ENCODE assay signal across 19 cellular contexts in the genomic region with DNA sequence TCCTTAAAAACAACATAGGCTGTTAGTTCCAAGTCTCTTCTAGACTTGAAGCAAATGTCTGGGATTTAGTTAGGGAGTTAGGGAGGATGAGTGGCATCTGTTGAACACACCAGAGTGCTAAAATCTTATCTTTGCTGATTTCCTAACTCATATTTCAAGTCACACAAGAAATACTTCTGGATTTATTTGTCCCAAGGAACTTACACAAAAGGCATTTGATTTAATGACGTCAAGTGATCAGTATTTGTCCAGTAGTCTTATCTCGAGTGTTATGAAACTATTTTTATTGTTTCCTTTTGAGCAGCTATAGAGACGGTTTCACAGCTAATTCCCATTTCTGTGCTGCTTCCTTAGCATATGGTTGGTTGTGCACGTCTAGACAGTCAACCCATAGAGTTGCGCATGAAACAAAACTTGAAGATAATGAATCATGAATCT.
DNase-seq lines count a peak whose midpoint lies in the region; TF ChIP-seq lines count a peak whose summit lies in the region.
"Had no signal": no experiment of that assay in that cellular context is flagged by ENCODE, and none has a peak within 500 bp of the region (broad histone marks: within the 10 kb centered on the region; RNA-seq: fewer than 3 reads in every experiment).

No MANE protein-coding gene starts in this region.

- H3K4me3 Mint-ChIP-seq in HFFc6: no peak overlapping the region
- H3K4me3 Mint-ChIP-seq: activated CD4-positive, alpha-beta memory T cell treated with anti-CD3 and anti-CD28 coated beads, Interleukin-2, amount 10 ng/mL, durations not matched to agents 7 days and 5 days; activated T-helper 17 cell treated with anti-CD3 and anti-CD28 coated beads, Interleukin-2, amount 50 U/mL, for 72 hours; B cell; effector memory CD8-positive, alpha-beta T cell had no signal

- H3K27me3 Mint-ChIP-seq in HFFc6 (ENCODE audit: insufficient read depth): no peaks in the 10 kb centered on the region

- no peak overlapping the region for H3K4me2 ChIP-seq in mammary epithelial cell (ENCODE audit: insufficient read depth, low read depth, low read length)

- TF ChIP-seq CTCF in A673 (conservative IDR thresholded peaks at IDR 0.05; ENCODE audit: low read depth, low read length) (no peak), HFFc6 (IDR thresholded peaks at IDR 0.05) (no peak), mammary epithelial cell (conservative IDR thresholded peaks at IDR 0.05 in 1 of 2, IDR thresholded peaks at IDR 0.05 in 1 of 2; ENCODE audit: extremely low read depth in 1 of 2, insufficient read depth in 1 of 2, low read depth in 1 of 2, low read length in 2 of 2) (no peak), kidney epithelial cell (IDR thresholded peaks at IDR 0.05; ENCODE audit: insufficient read depth, low read length, poor library complexity, severe bottlenecking) (no peak)

- DNase-seq in A673 (ENCODE audit: low spot score): peak; percentile 82
- DNase-seq in HFFc6: peak; percentile 59
- peak; percentile 65 for DNase-seq in mammary epithelial cell
- DNase-seq in kidney epithelial cell (ENCODE audit: low read depth): peak; percentile 7
- DNase-seq in OCI-M2 (lab: John Stamatoyannopoulos, UW; ENCODE audit: unreplicated experiment): no peak
- DNase-seq in NCI-H2171 (lab: John Stamatoyannopoulos, UW): no peak
- DNase-seq in head of caudate nucleus: no peak
- no peak for DNase-seq in NOMO-1 treated with dmso at 0.1 percent for 144 hours (lab: John Stamatoyannopoulos, UW; ENCODE audit: unreplicated experiment)
- DNase-seq: activated CD4-positive, alpha-beta memory T cell treated with anti-CD3 and anti-CD28 coated beads, Interleukin-2, amount 10 ng/mL, durations not matched to agents 7 days and 5 days; effector memory CD8-positive, alpha-beta T cell; heart left ventricle; NCI-H1436 treated with DMSO at 0.1 percent for 48 hours; NCI-H69; RPMI8226; stimulated activated CD4-positive, alpha-beta T cell treated with anti-CD3 and anti-CD28 coated beads, Interleukin-15, amount 100 ng/mL, for 24 hours; T-helper 9 cell; transverse colon had no signal

- H4K20me1 ChIP-seq in mammary epithelial cell (ENCODE audit: insufficient read depth, low read length): no peaks in the 10 kb centered on the region

- no peak overlapping the region for H3K9ac ChIP-seq in mammary epithelial cell (ENCODE audit: insufficient read depth, low read length)

- 79% methylated on average over 5 of the region's 5 CpGs for WGBS in mammary epithelial cell (ENCODE audit: low coverage, missing lambda C conversion rate)

- peak overlapping the region; percentile 20; the same call in 1 of the 2 replicates for H3K27ac Mint-ChIP-seq in HFFc6
- H3K27ac Mint-ChIP-seq: activated CD4-positive, alpha-beta memory T cell treated with anti-CD3 and anti-CD28 coated beads, Interleukin-2, amount 10 ng/mL, durations not matched to agents 7 days and 5 days; activated T-helper 17 cell treated with anti-CD3 and anti-CD28 coated beads, Interleukin-2, amount 50 U/mL, for 72 hours; B cell; effector memory CD8-positive, alpha-beta T cell had no signal

- POLR2A ChIA-PET in A673 (lab: Charles Lee; ENCODE audit: low non-redundant PET): no interaction called here

- no peak overlapping the region for H2AFZ ChIP-seq in mammary epithelial cell (ENCODE audit: low read depth, low read length)

- no peaks in the 10 kb centered on the region for H3K36me3 Mint-ChIP-seq in HFFc6 (ENCODE audit: low read depth)

- peaks cover 18% of the 10 kb centered on the region for H3K4me1 ChIP-seq in A673 (ENCODE audit: insufficient read depth, low read length, poor library complexity, severe bottlenecking)
- H3K4me1 ChIP-seq in mammary epithelial cell (ENCODE audit: insufficient read depth, low read length): peaks cover 8% of the 10 kb centered on the region
- H3K4me1 ChIP-seq: transverse colon had no signal

- dilution Hi-C loops in mammary epithelial cell (cut with HindIII; ENCODE audit: low sequenced_read_pairs): no loop called here

- H3K27me3 ChIP-seq in A673 (replicated peaks; ENCODE audit: insufficient read depth, low read depth, low read length, poor library complexity) (no peaks in the 10 kb centered on the region), mammary epithelial cell (ENCODE audit: insufficient read depth, low read length) (no peaks in the 10 kb centered on the region), kidney epithelial cell (ENCODE audit: control insufficient read depth, insufficient read depth, low read length) (no peaks in the 10 kb centered on the region)
- H3K27me3 ChIP-seq: transverse colon had no signal

- H3K27ac ChIP-seq in A673 (ENCODE audit: low read depth, low read length, poor library complexity, severe bottlenecking) (peak overlapping the region; percentile 78), mammary epithelial cell (ENCODE audit: insufficient read depth, low read depth, low read length) (no peak overlapping the region)
- H3K27ac ChIP-seq: transverse colon had no signal

- H3K9me3 ChIP-seq in A673 (ENCODE audit: low read depth, low read length, poor library complexity, severe bottlenecking) (no peaks in the 10 kb centered on the region), mammary epithelial cell (replicated peaks; ENCODE audit: insufficient read depth, low read length) (no peaks in the 10 kb centered on the region)
- H3K9me3 ChIP-seq: heart left ventricle, transverse colon had no signal

- no peaks in the 10 kb centered on the region for H3K9me3 Mint-ChIP-seq in HFFc6
- H3K9me3 Mint-ChIP-seq: activated CD4-positive, alpha-beta memory T cell treated with anti-CD3 and anti-CD28 coated beads, Interleukin-2, amount 10 ng/mL, durations not matched to agents 7 days and 5 days; activated T-helper 17 cell treated with anti-CD3 and anti-CD28 coated beads, Interleukin-2, amount 50 U/mL, for 72 hours; effector memory CD8-positive, alpha-beta T cell had no signal

- H3K79me2 ChIP-seq in mammary epithelial cell (ENCODE audit: insufficient read depth, low read length): no peaks in the 10 kb centered on the region

- no peak overlapping the region for H3K4me3 ChIP-seq in A673 (ENCODE audit: low read depth, low read length, poor library complexity, severe bottlenecking)
- H3K4me3 ChIP-seq in mammary epithelial cell (replicated peaks in 1 of 3; ENCODE audit: insufficient read depth in 1 of 3, low read depth in 2 of 3, low read length in 3 of 3): no peak overlapping the region
- H3K4me3 ChIP-seq in kidney epithelial cell (ENCODE audit: low read depth, low read length): no peak overlapping the region
- H3K4me3 ChIP-seq: heart left ventricle, transverse colon had no signal

- CTCF ChIA-PET in A673 (lab: Charles Lee) (no interaction called here), mammary epithelial cell (lab: Charles Lee; ENCODE audit: low non-redundant PET) (no interaction called here)

- intact Hi-C loops in A673 (cut with micrococcal nuclease; ENCODE audit: unreplicated experiment): no loop called here
- intact Hi-C loops in mammary epithelial cell (cut with micrococcal nuclease): no loop called here
- intact Hi-C loops in head of caudate nucleus (cut with DNase I): no loop called here

- in situ Hi-C loops in mammary epithelial cell (cut with MboI; ENCODE audit: low sequenced_read_pairs in 2 of 2): loop anchor here in 1 of 2 donors (10.0 kb wide), 1 partner anchor 450 kb away; a partner anchor contains a TSS

- no TSS peak for BruUV-seq in A673 (replicated peaks; lab: Mats Ljungman, UMichigan)
- no TSS peak for BruUV-seq in mammary epithelial cell (replicated peaks; lab: Mats Ljungman, UMichigan)

- peaks cover 34% of the 10 kb centered on the region for H3K4me1 Mint-ChIP-seq in HFFc6 (ENCODE audit: low read depth)
- H3K4me1 Mint-ChIP-seq: activated CD4-positive, alpha-beta memory T cell treated with anti-CD3 and anti-CD28 coated beads, Interleukin-2, amount 10 ng/mL, durations not matched to agents 7 days and 5 days; activated T-helper 17 cell treated with anti-CD3 and anti-CD28 coated beads, Interleukin-2, amount 50 U/mL, for 72 hours; B cell had no signal

- no peaks in the 10 kb centered on the region for H3K36me3 ChIP-seq in A673 (ENCODE audit: insufficient read depth, low read length, poor library complexity, severe bottlenecking)
- no peaks in the 10 kb centered on the region for H3K36me3 ChIP-seq in mammary epithelial cell (ENCODE audit: insufficient read depth, low read length)
- H3K36me3 ChIP-seq in kidney epithelial cell (ENCODE audit: control insufficient read depth, insufficient read depth, low read length): no peaks in the 10 kb centered on the region
- H3K36me3 ChIP-seq: heart left ventricle, transverse colon had no signal

Comparison
In these comparisons a context has a peak if more than half of its experiments do, and no peak if none do; other contexts are left out.
1. DNase-seq: peak in A673 (single experiment), HFFc6 (single experiment), mammary epithelial cell (single experiment) and kidney epithelial cell (single experiment); none in OCI-M2 (single experiment), NCI-H2171 (single experiment), head of caudate nucleus (0 of 42) and NOMO-1 treated with dmso at 0.1 percent for 144 hours (single experiment).